1 cellular context compared by ENCODE assay signal in genomic region chr5:135488727-135489465, GRCh38.
TF ChIP-seq lines count a peak whose summit lies in the region.

No MANE protein-coding gene starts in this region.

TF ChIP-seq in H1, 55 proteins besides CTCF, POLR2A, EP300 and RAD21 (continued from another document):
- peak; percentile 79 for TF ChIP-seq SP1 (IDR thresholded peaks at IDR 0.05; ENCODE audit: low read depth, low read length)
TF ChIP-seq in H1: peak in this region for 9.
